Comparison of ENCODE assay signal across 17 cellular contexts in the genomic region with DNA sequence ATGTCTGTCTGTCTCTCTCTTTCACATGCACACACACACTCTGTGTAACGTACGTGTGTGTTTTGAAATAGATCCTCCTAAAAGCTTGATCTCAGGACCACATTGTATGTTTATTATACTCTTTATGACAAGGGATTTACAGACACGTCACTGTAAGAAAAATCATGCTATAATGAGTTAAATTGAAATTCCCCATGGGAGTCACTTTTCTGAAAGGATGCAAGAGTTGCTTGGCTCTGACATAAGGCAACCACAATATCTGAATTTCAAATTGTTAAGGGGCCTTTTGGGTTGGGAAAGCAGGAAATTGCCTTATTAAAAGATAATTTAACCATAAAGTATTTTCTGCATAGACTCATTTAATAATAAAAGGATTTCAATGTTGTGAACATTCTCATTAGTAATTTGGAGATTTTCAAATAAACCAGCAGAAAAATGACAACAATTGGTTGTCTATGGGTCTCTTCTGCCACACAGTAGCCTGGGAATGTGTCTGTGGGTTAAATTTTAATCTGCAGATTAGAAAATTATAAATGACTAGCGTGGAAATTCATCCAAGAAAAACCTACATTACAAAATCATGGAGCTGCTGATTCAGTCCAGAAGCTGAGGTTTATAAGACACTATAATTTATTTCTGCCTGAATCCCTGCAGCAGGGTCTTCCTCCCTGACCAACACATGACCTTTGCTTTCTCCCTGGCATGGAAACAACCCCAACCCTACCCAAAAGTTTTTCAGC.
DNase-seq lines count a peak whose midpoint lies in the region; ATAC-seq, FAIRE-seq and TF ChIP-seq lines count a peak whose summit lies in the region.
"Had no signal": no experiment of that assay in that cellular context is flagged by ENCODE, and none has a peak within 500 bp of the region (broad histone marks: within the 10 kb centered on the region; RNA-seq: fewer than 3 reads in every experiment).

No MANE protein-coding gene starts in this region.

- no peaks in the 10 kb centered on the region for H3K36me3 ChIP-seq in A673 (ENCODE audit: insufficient read depth, low read length, poor library complexity, severe bottlenecking)
- no peaks in the 10 kb centered on the region for H3K36me3 ChIP-seq in astrocyte (ENCODE audit: insufficient read depth, low read length)
- no peaks in the 10 kb centered on the region for H3K36me3 ChIP-seq in fibroblast of lung (ENCODE audit: control insufficient read depth, insufficient read depth, low read length)
- H3K36me3 ChIP-seq: BLaER1 had no signal

- no peak overlapping the region for H3K9ac ChIP-seq in astrocyte (ENCODE audit: low read length)
- H3K9ac ChIP-seq in fibroblast of lung (ENCODE audit: insufficient read depth, low read length), result no peak overlapping the region
- H3K9ac ChIP-seq: BLaER1 had no signal

- no TSS peak for BruUV-seq in A673 (replicated peaks; lab: Mats Ljungman, UMichigan)

- no peak overlapping the region for H3K27ac ChIP-seq in A673 (ENCODE audit: low read depth, low read length, poor library complexity, severe bottlenecking)
- H3K27ac ChIP-seq in astrocyte (ENCODE audit: low read depth, low read length), result no peak overlapping the region
- no peak overlapping the region for H3K27ac ChIP-seq in fibroblast of lung (ENCODE audit: insufficient read depth, low read length)
- H3K27ac ChIP-seq: BLaER1 had no signal

- H3K36me3 Mint-ChIP-seq in astrocyte (ENCODE audit: low read depth, unreplicated experiment), result no peaks in the 10 kb centered on the region
- H3K36me3 Mint-ChIP-seq: IgD-negative memory B cell had no signal

- no peaks in the 10 kb centered on the region for H3K79me2 ChIP-seq in astrocyte (ENCODE audit: insufficient read depth, low read length)
- no peaks in the 10 kb centered on the region for H3K79me2 ChIP-seq in fibroblast of lung (ENCODE audit: control insufficient read depth, insufficient read depth, low read length)

- H3K4me2 ChIP-seq in astrocyte (ENCODE audit: low read length) (no peak overlapping the region), fibroblast of lung (ENCODE audit: extremely low read depth, insufficient read depth, low read length) (no peak overlapping the region)
- H3K4me2 ChIP-seq: BLaER1, GM23338 had no signal

- H3K4me1 Mint-ChIP-seq in astrocyte (ENCODE audit: low read depth, unreplicated experiment), result peaks cover 12% of the 10 kb centered on the region
- H3K4me1 Mint-ChIP-seq: GM23338 had no signal

- H4K20me1 ChIP-seq in astrocyte (ENCODE audit: insufficient read depth, low read length) (no peaks in the 10 kb centered on the region), fibroblast of lung (ENCODE audit: control insufficient read depth, extremely low read depth, insufficient read depth, low read length) (no peaks in the 10 kb centered on the region)
- H4K20me1 ChIP-seq: BLaER1 had no signal

- H3K9me3 Mint-ChIP-seq in astrocyte (ENCODE audit: unreplicated experiment), result peaks cover 4% of the 10 kb centered on the region

- no peak overlapping the region for H3K27ac Mint-ChIP-seq in astrocyte (ENCODE audit: unreplicated experiment)
- H3K27ac Mint-ChIP-seq: GM23338, IgD-negative memory B cell had no signal

- CTCF ChIA-PET in A673 (lab: Charles Lee), result no interaction called here

- TF ChIP-seq CTCF in A673 (conservative IDR thresholded peaks at IDR 0.05; ENCODE audit: low read depth, low read length) (no peak), astrocyte (IDR thresholded peaks at IDR 0.05; ENCODE audit: insufficient read depth, low read depth, low read length) (no peak), fibroblast of lung (conservative IDR thresholded peaks at IDR 0.05 in 1 of 2, IDR thresholded peaks at IDR 0.05 in 1 of 2; ENCODE audit: low read depth in 1 of 2, low read length in 2 of 2) (no peak)

- no peak for FAIRE-seq in astrocyte (lab: Jason Lieb, UNC)
- FAIRE-seq: A204.1, GM12891 had no signal

- no peaks in the 10 kb centered on the region for H3K9me3 ChIP-seq in A673 (ENCODE audit: low read depth, low read length, poor library complexity, severe bottlenecking)
- no peaks in the 10 kb centered on the region for H3K9me3 ChIP-seq in astrocyte (ENCODE audit: insufficient read depth, low read depth, low read length)
- H3K9me3 ChIP-seq in fibroblast of lung (ENCODE audit: control insufficient read depth, insufficient read depth, low read depth, low read length), result no peaks in the 10 kb centered on the region

- H3K27me3 Mint-ChIP-seq in astrocyte (ENCODE audit: low read depth, unreplicated experiment), result peaks cover 6% of the 10 kb centered on the region
- H3K27me3 Mint-ChIP-seq: IgD-negative memory B cell had no signal

- POLR2A ChIA-PET in A673 (lab: Charles Lee; ENCODE audit: low non-redundant PET), result no interaction called here

- intact Hi-C loops in A673 (cut with micrococcal nuclease; ENCODE audit: unreplicated experiment), result no loop called here

- H3K4me1 ChIP-seq in A673 (ENCODE audit: insufficient read depth, low read length, poor library complexity, severe bottlenecking) (peaks cover 14% of the 10 kb centered on the region), astrocyte (ENCODE audit: insufficient read depth, low read length) (no peaks in the 10 kb centered on the region), fibroblast of lung (ENCODE audit: control insufficient read depth, extremely low read depth, insufficient read depth, low read length) (no peaks in the 10 kb centered on the region)
- H3K4me1 ChIP-seq: BLaER1 had no signal

- H3K4me3 Mint-ChIP-seq in astrocyte (ENCODE audit: unreplicated experiment), result no peak overlapping the region
- H3K4me3 Mint-ChIP-seq: GM23338, IgD-negative memory B cell had no signal

- no peak for ATAC-seq in GM19035 (IDR thresholded peaks at IDR 0.05; ENCODE audit: unreplicated experiment)
- ATAC-seq: GM23338 had no signal

- no peaks in the 10 kb centered on the region for H3K27me3 ChIP-seq in A673 (replicated peaks; ENCODE audit: insufficient read depth, low read depth, low read length, poor library complexity)
- no peaks in the 10 kb centered on the region for H3K27me3 ChIP-seq in astrocyte (ENCODE audit: insufficient read depth, low read length)
- H3K27me3 ChIP-seq in fibroblast of lung (ENCODE audit: control insufficient read depth, insufficient read depth, low read length), result no peaks in the 10 kb centered on the region
- H3K27me3 ChIP-seq: BLaER1 had no signal

- H2AFZ ChIP-seq in astrocyte (ENCODE audit: low read depth, low read length) (no peak overlapping the region), fibroblast of lung (ENCODE audit: low read length) (no peak overlapping the region)
- H2AFZ ChIP-seq: GM23338 had no signal

- DNase-seq in A673 (ENCODE audit: low spot score) (peak; percentile 64), GM03348 (ENCODE audit: low spot score) (peak; percentile 11), astrocyte (ENCODE audit: low read depth) (peak; percentile 57), fibroblast of lung (ENCODE audit: low read depth in 2 of 2) (peak; percentile 55 to 59), NCI-H1436 treated with DMSO at 0.1 percent for 48 hours (lab: John Stamatoyannopoulos, UW) (no peak), MV-4-11 (lab: John Stamatoyannopoulos, UW) (no peak), cerebellar nuclear complex (lab: John Stamatoyannopoulos, UW) (no peak)
- DNase-seq: AML-193, Calu3, DMS 273 treated with DMSO at 0.1 percent for 48 hours, H7 had no signal

- no peak overlapping the region for H3K4me3 ChIP-seq in A673 (ENCODE audit: low read depth, low read length, poor library complexity, severe bottlenecking)
- no peak overlapping the region for H3K4me3 ChIP-seq in astrocyte (ENCODE audit: insufficient read depth, low read depth, low read length)
- no peak overlapping the region for H3K4me3 ChIP-seq in fibroblast of lung (replicated peaks in 1 of 4; ENCODE audit: control extremely low read depth in 1 of 4, insufficient read depth in 1 of 4, low read depth in 3 of 4, low read length in 4 of 4)
- H3K4me3 ChIP-seq: BLaER1, GM23338 had no signal

Comparison
In these comparisons a context has a peak if more than half of its experiments do, and no peak if none do; other contexts are left out.
1. DNase-seq: peak in A673 (single experiment), GM03348 (single experiment), astrocyte (single experiment) and fibroblast of lung (2 of 2); none in NCI-H1436 treated with DMSO at 0.1 percent for 48 hours (single experiment), MV-4-11 (single experiment) and cerebellar nuclear complex (0 of 2).